ENCODE assay signal across 25 cellular contexts in the genomic region with DNA sequence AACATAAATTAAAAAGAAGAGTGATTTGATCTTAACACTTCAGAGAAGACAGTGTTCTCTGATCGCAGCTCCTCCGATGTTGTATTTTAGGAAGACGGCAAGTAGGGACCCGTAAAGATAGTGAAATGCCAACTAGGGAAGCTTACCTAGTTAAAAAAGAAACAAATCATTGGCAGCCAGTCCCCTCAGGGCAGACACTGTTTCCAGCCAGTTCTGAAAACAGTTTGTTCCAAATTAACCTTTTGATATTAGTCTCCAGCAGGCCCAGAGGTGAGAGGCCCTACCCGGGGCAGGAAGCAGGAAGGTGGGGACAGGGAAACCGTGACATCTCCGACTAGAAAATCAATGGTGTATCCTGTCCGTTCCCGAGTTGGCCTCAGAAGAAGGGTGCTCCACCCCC. TPM values are rescaled to one million over a fixed set of nuclear protein-coding genes. Genes with fewer than 3 reads are reported as not detected.
"Had no signal": no experiment of that assay in that cellular context is flagged by ENCODE, and none has a peak within 500 bp of the region (broad histone marks: within the 10 kb centered on the region; RNA-seq: fewer than 3 reads in every experiment).

No MANE protein-coding gene starts in this region.

- H3K27ac Mint-ChIP-seq: IgD-negative memory B cell had no signal

- H3K27ac ChIP-seq: HL-60, KMS-11 had no signal

- ATAC-seq: K562 had no signal

- FAIRE-seq: HTR-8/SVneo, K562, RCC 7860 had no signal

- H3K4me3 ChIP-seq: K562 had no signal

- H3K9me3 ChIP-seq: SK-N-SH had no signal

- H3K9ac ChIP-seq: KMS-11, SK-N-SH had no signal

- DNase-seq: Kasumi-1, MV-4-11, NCI-H1048, NCI-H1105, NCI-H1417, NCI-H1436 treated with DMSO at 0.1 percent for 48 hours, NCI-H1694, NCI-H187 treated with DMSO at 0.1 percent for 48 hours, NCI-H2029 treated with DMSO at 0.1 percent for 48 hours, NCI-H2171 treated with DMSO at 0.1 percent for 48 hours, NCI-H345, NCI-H524, NCI-H526 treated with DMSO at 0.1 percent for 48 hours, NCI-H748 treated with DMSO at 0.1 percent for 48 hours, RPMI8226, SHP77, SK-N-SH, SW 1271 had no signal

- H3K4me2 ChIP-seq: KMS-11, SK-N-SH had no signal

- H3K4me3 Mint-ChIP-seq: IgD-negative memory B cell had no signal

RNA-seq across cellular contexts. Expression of gene KSR2, which starts 56.0 kb away (rescaled TPM):
- total RNA-seq: K562, NCI-H460 had no signal
- polyA plus RNA-seq: IgD-negative memory B cell, K562 had no signal
